ENCODE assay signal across 1 cellular context in the genomic region with DNA sequence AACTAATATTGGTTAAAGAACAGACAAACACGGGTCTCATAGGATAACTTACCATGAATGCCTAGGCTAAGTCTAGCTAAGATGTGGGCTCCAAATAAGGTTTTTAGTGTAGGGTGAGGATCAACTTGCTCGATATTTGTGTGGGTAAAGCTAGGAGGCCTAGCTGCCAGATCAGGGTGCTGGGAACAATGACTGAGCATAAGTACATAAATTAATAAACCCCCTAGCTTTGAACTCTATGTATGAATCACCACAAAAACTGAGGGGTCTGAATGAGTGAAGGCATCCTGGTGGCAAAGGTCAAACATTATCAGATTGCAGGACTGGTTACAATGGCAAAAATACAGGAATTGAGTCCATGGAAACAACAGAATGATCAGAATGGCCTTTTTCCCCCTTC.
TF ChIP-seq lines count a peak whose summit lies in the region.

No MANE protein-coding gene starts in this region.

TF ChIP-seq in A549, 52 proteins besides CTCF, POLR2A, EP300 and RAD21:
- TF ChIP-seq GATA3 (IDR thresholded peaks at IDR 0.05; ENCODE audit: borderline replicate concordance) = peak; percentile 44; the same call in 1 of the 2 replicates
